Comparison of ENCODE assay signal across 8 cellular contexts in genomic region chr7:5296627-5297226, GRCh38. TPM values are rescaled to one million over a fixed set of nuclear protein-coding genes. Genes with fewer than 3 reads are reported as not detected.
DNase-seq lines count a peak whose midpoint lies in the region; ATAC-seq and TF ChIP-seq lines count a peak whose summit lies in the region.

No MANE protein-coding gene starts in this region.

- H3K4me3 Mint-ChIP-seq in CD14-positive monocyte, result peak overlapping the region; percentile 66 to 88

- 9% methylated on average over 45 of the region's 47 CpGs for WGBS in HUES64

- peaks cover 9% of the 10 kb centered on the region for H3K27me3 ChIP-seq in HUES64 (ENCODE audit: insufficient read depth, low read length)

- H3K4me3 ChIP-seq in HUES64 (ENCODE audit: low read length) (peak overlapping the region; percentile 50), iPS-11a (ENCODE audit: low read depth, low read length) (peak overlapping the region; percentile 8)

- no peak overlapping the region for H3K27ac ChIP-seq in HUES64 (ENCODE audit: low read depth, low read length)

- H3K9me3 ChIP-seq in HUES64 (ENCODE audit: insufficient read depth, low read depth, low read length), result no peaks in the 10 kb centered on the region

- intact Hi-C loops in CD14-positive monocyte (cut with micrococcal nuclease) (no loop called here), Right ventricle myocardium inferior (cut with DNase I) (no loop called here)

- no peaks in the 10 kb centered on the region for H3K4me1 ChIP-seq in HUES64 (ENCODE audit: insufficient read depth, low read length)

- H3K4me1 Mint-ChIP-seq in CD14-positive monocyte, result peaks cover 11% of the 10 kb centered on the region

- peaks cover 4% of the 10 kb centered on the region; the same call in 1 of the 2 replicates for H3K36me3 ChIP-seq in HUES64 (ENCODE audit: insufficient read depth, low read length)

- H3K9me3 Mint-ChIP-seq in CD14-positive monocyte, result peaks cover 9 to 23% (median 13%) of the 10 kb centered on the region in 7 donors

- H3K9ac ChIP-seq in HUES64 (ENCODE audit: low read depth, low read length), result peak overlapping the region; percentile 21; the same call in 1 of the 2 replicates

- H3K36me3 Mint-ChIP-seq in CD14-positive monocyte, result peaks cover 0 to 6% of the 10 kb centered on the region in 2 donors

- no peak overlapping the region for H3K27ac Mint-ChIP-seq in CD14-positive monocyte

- peaks cover 36 to 47% (median 42%) of the 10 kb centered on the region in 3 donors for H3K27me3 Mint-ChIP-seq in CD14-positive monocyte (ENCODE audit: low read depth in 3 of 3)

- no peak for DNase-seq in CD14-positive monocyte (ENCODE audit: low spot score)
- DNase-seq in activated CD8-positive, alpha-beta memory T cell treated with anti-CD3 and anti-CD28 coated beads for 4 hours (ENCODE audit: low read depth in 2 of 2), result peak; percentile 35 to 47
- peak; percentile 44 for DNase-seq in stimulated activated CD8-positive, alpha-beta memory T cell treated with anti-CD3 and anti-CD28 coated beads, Interleukin-4, amount 100 ng/mL, for 24 hours (ENCODE audit: low read depth)
- no peak for DNase-seq in superior temporal gyrus (ENCODE audit: extremely low spot score)
- no peak for DNase-seq in AG20443 (ENCODE audit: low spot score)
- DNase-seq in Right ventricle myocardium inferior (ENCODE audit: missing footprints), result no peak

- ATAC-seq in Right ventricle myocardium inferior, result no peak

- TF ChIP-seq CTCF in CD14-positive monocyte (IDR thresholded peaks at IDR 0.05), result no peak

RNA-seq across cellular contexts. Expression of gene SLC29A4, which starts 14.0 kb away (rescaled TPM):
- under 1 TPM; 0.21 to 0.26 TPM for polyA plus RNA-seq in CD14-positive monocyte
- polyA plus RNA-seq in HUES64 (2013, experiment 1 of 2), result 12.7 TPM
- 13.9 TPM for polyA plus RNA-seq in HUES64 (2013, experiment 2 of 2)
- 4.0 TPM for total RNA-seq in Right ventricle myocardium inferior

Comparison
In these comparisons a context has a peak if more than half of its experiments do, and no peak if none do; other contexts are left out.
1. DNase-seq: peak in activated CD8-positive, alpha-beta memory T cell treated with anti-CD3 and anti-CD28 coated beads for 4 hours (2 of 2) and stimulated activated CD8-positive, alpha-beta memory T cell treated with anti-CD3 and anti-CD28 coated beads, Interleukin-4, amount 100 ng/mL, for 24 hours (single experiment); none in CD14-positive monocyte (single experiment), superior temporal gyrus (single experiment), AG20443 (single experiment) and Right ventricle myocardium inferior (single experiment).